ENCODE assay signal across 14 cellular contexts in the genomic region with DNA sequence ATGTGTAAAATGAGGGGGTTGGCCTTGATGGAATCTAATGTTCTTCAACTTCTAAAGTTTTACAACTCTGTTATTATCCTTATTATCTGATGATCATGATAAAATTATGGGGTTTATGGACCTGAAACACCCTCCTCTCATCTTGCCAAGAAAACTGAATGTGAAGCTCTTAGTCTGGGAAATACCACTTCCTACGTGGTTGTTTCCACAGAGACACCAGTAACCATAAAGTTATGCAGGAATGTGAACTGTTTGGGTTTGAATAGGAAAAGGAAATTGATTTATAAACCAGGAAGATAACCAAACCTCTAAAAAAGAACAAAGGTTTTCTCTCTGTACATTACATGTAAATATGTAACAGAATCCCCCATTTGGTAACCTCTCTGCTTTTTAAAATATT. TPM values are rescaled to one million over a fixed set of nuclear protein-coding genes. Genes with fewer than 3 reads are reported as not detected.
A peak's percentile ranks its signal among the peaks of the same experiment; 100 is the strongest.
DNase-seq lines count a peak whose midpoint lies in the region; ATAC-seq and TF ChIP-seq lines count a peak whose summit lies in the region.
"Had no signal": no experiment of that assay in that cellular context is flagged by ENCODE, and none has a peak within 500 bp of the region (broad histone marks: within the 10 kb centered on the region; RNA-seq: fewer than 3 reads in every experiment).

No MANE protein-coding gene starts in this region.

- H3K4me1 Mint-ChIP-seq in nephron = peaks cover 10% of the 10 kb centered on the region
- H3K4me1 Mint-ChIP-seq: stimulated activated effector memory CD8-positive, alpha-beta T cell treated with anti-CD3 and anti-CD28 coated beads, Interleukin-12 subunit alpha, Interleukin-12 subunit beta, amount 100 ng/mL, for 72 hours had no signal

- H3K4me3 Mint-ChIP-seq in nephron = no peak overlapping the region
- H3K4me3 Mint-ChIP-seq: stimulated activated effector memory CD8-positive, alpha-beta T cell treated with anti-CD3 and anti-CD28 coated beads, Interleukin-12 subunit alpha, Interleukin-12 subunit beta, amount 100 ng/mL, for 72 hours had no signal

- H3K27me3 Mint-ChIP-seq in nephron (ENCODE audit: low read depth) = no peaks in the 10 kb centered on the region

- TF ChIP-seq CTCF in nephron (IDR thresholded peaks at IDR 0.05; ENCODE audit: unreplicated experiment in 3 of 3) = no peak

- H3K9me3 Mint-ChIP-seq in nephron = peaks cover 7% of the 10 kb centered on the region
- H3K9me3 Mint-ChIP-seq: stimulated activated effector memory CD8-positive, alpha-beta T cell treated with anti-CD3 and anti-CD28 coated beads, Interleukin-12 subunit alpha, Interleukin-12 subunit beta, amount 100 ng/mL, for 72 hours had no signal

- no peak for ATAC-seq in HG03439 (IDR thresholded peaks at IDR 0.05; ENCODE audit: unreplicated experiment)
- ATAC-seq: stimulated activated effector memory CD8-positive, alpha-beta T cell treated with anti-CD3 and anti-CD28 coated beads, Interleukin-12 subunit alpha, Interleukin-12 subunit beta, amount 100 ng/mL, for 72 hours had no signal

- DNase-seq in Daoy (ENCODE audit: low read depth) = peak; percentile 61
- peak; percentile 23 for DNase-seq in RPMI7951 (ENCODE audit: low read depth)
- DNase-seq in fibroblast of gingiva (ENCODE audit: low read depth) = peak; percentile 61
- no peak for DNase-seq in NCI-H1436 (lab: John Stamatoyannopoulos, UW)
- no peak for DNase-seq in Ammon's horn (ENCODE audit: low spot score)
- DNase-seq in DMS 273 (lab: John Stamatoyannopoulos, UW; ENCODE audit: unreplicated experiment) = no peak
- DNase-seq: activated naive CD4-positive, alpha-beta T cell; central memory CD4-positive, alpha-beta T cell; H7; NCI-H2081; stimulated activated CD4-positive, alpha-beta T cell treated with anti-CD3 and anti-CD28 coated beads, Interleukin-4, amount 100 ng/mL, for 24 hours had no signal

- no peaks in the 10 kb centered on the region for H3K36me3 Mint-ChIP-seq in nephron (ENCODE audit: low read depth)
- H3K36me3 Mint-ChIP-seq: stimulated activated effector memory CD8-positive, alpha-beta T cell treated with anti-CD3 and anti-CD28 coated beads, Interleukin-12 subunit alpha, Interleukin-12 subunit beta, amount 100 ng/mL, for 72 hours had no signal

- H3K27ac Mint-ChIP-seq in nephron = peak overlapping the region in 2 of 3 experiments; percentile 6 to 70
- H3K27ac Mint-ChIP-seq: stimulated activated effector memory CD8-positive, alpha-beta T cell treated with anti-CD3 and anti-CD28 coated beads, Interleukin-12 subunit alpha, Interleukin-12 subunit beta, amount 100 ng/mL, for 72 hours had no signal

RNA-seq across cellular contexts. Expression of a gene that starts 28.3 kb away (rescaled TPM):
- total RNA-seq in Daoy (2014; rRNA removed; shearing (Covaris generic)) = 54.9 and 60.0 TPM in 2 replicates
- total RNA-seq in RPMI7951 (2014; rRNA removed; shearing (Covaris generic)) = 31.3 and 36.8 TPM in 2 replicates

Comparison
In these comparisons a context has a peak if more than half of its experiments do, and no peak if none do; other contexts are left out.
1. DNase-seq: peak in Daoy (single experiment), RPMI7951 (single experiment) and fibroblast of gingiva (single experiment); none in NCI-H1436 (single experiment), Ammon's horn (single experiment) and DMS 273 (single experiment).